In the genomic region with DNA sequence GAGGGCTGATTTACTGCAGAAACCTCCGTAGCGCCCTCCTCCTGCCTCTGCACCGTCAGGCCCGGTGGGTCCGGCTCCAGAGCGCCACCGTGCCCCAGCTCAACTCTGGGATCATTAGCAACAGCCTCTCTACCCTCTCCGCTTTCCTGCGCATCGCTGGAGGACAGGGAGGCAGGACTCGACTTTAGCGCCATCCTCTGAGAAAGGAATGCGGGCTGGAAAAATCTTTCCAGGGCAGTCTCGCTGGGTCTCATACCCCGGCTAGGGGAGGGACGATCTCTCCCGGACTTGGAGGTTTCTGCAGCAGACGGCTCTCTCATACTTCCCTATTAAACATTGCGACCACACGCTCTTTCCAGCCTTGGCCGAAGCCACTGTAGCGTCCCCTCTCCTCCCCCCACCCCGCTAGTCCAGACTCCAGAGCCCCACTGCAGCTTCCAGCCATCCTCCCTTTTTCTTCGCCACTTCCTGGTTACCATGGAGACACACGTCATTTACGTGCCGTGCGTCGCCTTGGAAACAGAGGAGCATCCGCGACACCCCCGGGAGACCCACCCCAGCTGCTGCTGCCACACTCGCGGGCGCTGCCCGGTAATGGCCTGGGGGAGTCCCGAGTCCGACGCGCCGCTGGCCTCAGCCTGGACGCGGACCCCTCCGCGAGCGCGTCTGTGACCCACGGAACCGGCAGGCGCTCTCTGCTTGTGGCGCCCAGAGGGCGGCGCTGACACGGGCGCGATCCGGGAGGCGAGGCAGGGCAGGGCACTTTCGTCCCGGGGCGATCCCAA, we compare ENCODE assay signal across 8 cellular contexts. TPM values are rescaled to one million over a fixed set of nuclear protein-coding genes. Genes with fewer than 3 reads are reported as not detected.
DNase-seq lines count a peak whose midpoint lies in the region; ATAC-seq and TF ChIP-seq lines count a peak whose summit lies in the region.

A gene (plus strand): TSS at position 554 of the 785 bp plus-strand sequence. CDS start 479 bp downstream, outside the sequence.

- H3K4me1 Mint-ChIP-seq in endothelial cell (ENCODE audit: unreplicated experiment) (peaks cover 22% of the 10 kb centered on the region), mesothelial cell of epicardium (peaks cover 37% of the 10 kb centered on the region)

- H3K27me3 Mint-ChIP-seq in endothelial cell (ENCODE audit: unreplicated experiment), result peaks cover 34% of the 10 kb centered on the region
- H3K27me3 Mint-ChIP-seq in mesothelial cell of epicardium (ENCODE audit: low read depth), result peaks cover 86% of the 10 kb centered on the region

- TF ChIP-seq CTCF in AG09319 (IDR thresholded peaks at IDR 0.05; ENCODE audit: low read depth, low read length), result peak; percentile 40
- TF ChIP-seq CTCF in endothelial cell (IDR thresholded peaks at IDR 0.05; ENCODE audit: unreplicated experiment), result no peak
- no peak for TF ChIP-seq CTCF in mesothelial cell of epicardium (IDR thresholded peaks at IDR 0.05; ENCODE audit: unreplicated experiment)

- DNase-seq in AG09319 (ENCODE audit: extremely low read depth, low read depth) (no peak), NCI-H748 treated with DMSO at 0.1 percent for 48 hours (lab: John Stamatoyannopoulos, UW) (peak; percentile 80), endothelial cell (ENCODE audit: low spot score) (peak; percentile 58), mesothelial cell of epicardium (ENCODE audit: low spot score in 2 of 2, unreplicated experiment in 2 of 2) (peak; percentile 24 to 49)
- peak; percentile 54 for DNase-seq in activated CD8-positive, alpha-beta memory T cell treated with anti-CD3 and anti-CD28 coated beads, Interleukin-2, amount 50 U/mL, for 24 hours (ENCODE audit: extremely low read depth)
- peak; percentile 49 to 56 for DNase-seq in stimulated activated CD8-positive, alpha-beta memory T cell treated with anti-CD3 and anti-CD28 coated beads, Interleukin-15, amount 100 ng/mL, for 4 hours (ENCODE audit: low read depth in 2 of 2)

- H3K36me3 Mint-ChIP-seq in endothelial cell (ENCODE audit: low read depth, unreplicated experiment) (peaks cover 3% of the 10 kb centered on the region), mesothelial cell of epicardium (no peaks in the 10 kb centered on the region)

- H3K27ac Mint-ChIP-seq in endothelial cell (ENCODE audit: unreplicated experiment) (peak within 1 kb of the TSS; percentile 86), mesothelial cell of epicardium (no peak within 1 kb of the TSS)

- H3K4me3 Mint-ChIP-seq in endothelial cell (ENCODE audit: unreplicated experiment) (peak within 1 kb of the TSS; percentile 91), mesothelial cell of epicardium (peak within 1 kb of the TSS; percentile 83)

- H3K9me3 Mint-ChIP-seq in endothelial cell (ENCODE audit: unreplicated experiment) (no peaks in the 10 kb centered on the region), mesothelial cell of epicardium (no peaks in the 10 kb centered on the region)

- peak; percentile 66 for ATAC-seq in GM19023 (IDR thresholded peaks at IDR 0.05; ENCODE audit: unreplicated experiment)
- peak; percentile 56 for ATAC-seq in HG03342 (IDR thresholded peaks at IDR 0.05; ENCODE audit: unreplicated experiment)

RNA-seq across cellular contexts. Expression of the gene that starts here (rescaled TPM):
- total RNA-seq in endothelial cell (ENCODE audit: unreplicated experiment), result 13.3 TPM
- 1.4 to 1.7 TPM (median 1.6 TPM) in 3 replicates for total RNA-seq in mesothelial cell of epicardium
